1 cellular context compared by ENCODE assay signal in the genomic region with DNA sequence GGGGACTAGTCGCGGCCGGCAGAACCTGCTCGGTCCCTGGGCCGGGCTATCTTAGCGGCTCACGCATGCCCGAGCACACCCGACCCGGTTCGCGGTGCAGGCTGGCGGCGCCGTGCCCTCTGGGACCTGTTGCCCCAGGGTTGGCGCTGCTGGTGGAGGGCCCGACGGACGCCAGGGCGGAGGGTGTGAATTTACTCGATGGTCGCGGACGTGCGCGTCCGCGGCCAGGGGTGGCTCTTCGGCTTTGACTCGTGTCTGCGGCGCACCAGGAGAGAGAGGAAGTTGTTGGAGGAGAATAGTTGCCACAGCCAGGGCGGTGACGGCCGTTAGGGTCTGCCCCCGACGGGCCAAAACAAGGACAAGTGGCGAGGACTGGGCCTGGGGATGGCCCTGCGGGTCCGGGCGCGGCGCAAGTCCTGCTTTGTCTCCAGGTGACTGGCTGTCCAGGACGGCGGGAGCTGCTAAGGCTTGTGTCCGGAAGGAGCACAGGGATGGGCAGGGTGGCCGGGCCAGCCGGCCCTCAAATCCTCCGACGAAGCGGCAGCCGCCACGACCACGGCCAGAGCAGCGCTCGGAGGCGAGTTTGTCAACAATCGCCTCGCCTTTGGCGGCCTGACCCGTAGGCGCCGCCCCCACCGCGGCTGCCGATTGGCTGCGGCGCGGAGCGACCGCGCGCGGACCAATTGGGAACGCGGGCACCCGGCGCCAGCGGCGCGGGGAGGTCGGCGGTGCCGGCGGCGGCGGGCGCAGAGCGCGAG.
TF ChIP-seq lines count a peak whose summit lies in the region.

No MANE protein-coding gene starts in this region.

TF ChIP-seq in K562, 482 proteins besides CTCF, POLR2A, EP300 and RAD21 (continued from another document):
- TF ChIP-seq, protein P1, sequence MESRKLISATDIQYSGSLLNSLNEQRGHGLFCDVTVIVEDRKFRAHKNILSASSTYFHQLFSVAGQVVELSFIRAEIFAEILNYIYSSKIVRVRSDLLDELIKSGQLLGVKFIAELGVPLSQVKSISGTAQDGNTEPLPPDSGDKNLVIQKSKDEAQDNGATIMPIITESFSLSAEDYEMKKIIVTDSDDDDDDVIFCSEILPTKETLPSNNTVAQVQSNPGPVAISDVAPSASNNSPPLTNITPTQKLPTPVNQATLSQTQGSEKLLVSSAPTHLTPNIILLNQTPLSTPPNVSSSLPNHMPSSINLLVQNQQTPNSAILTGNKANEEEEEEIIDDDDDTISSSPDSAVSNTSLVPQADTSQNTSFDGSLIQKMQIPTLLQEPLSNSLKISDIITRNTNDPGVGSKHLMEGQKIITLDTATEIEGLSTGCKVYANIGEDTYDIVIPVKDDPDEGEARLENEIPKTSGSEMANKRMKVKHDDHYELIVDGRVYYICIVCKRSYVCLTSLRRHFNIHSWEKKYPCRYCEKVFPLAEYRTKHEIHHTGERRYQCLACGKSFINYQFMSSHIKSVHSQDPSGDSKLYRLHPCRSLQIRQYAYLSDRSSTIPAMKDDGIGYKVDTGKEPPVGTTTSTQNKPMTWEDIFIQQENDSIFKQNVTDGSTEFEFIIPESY (CRISPR knock-in tag; IDR thresholded peaks at IDR 0.05), result no peak
- TF ChIP-seq CREB1 (IDR thresholded peaks at IDR 0.05) (no peak), CREB1 (CRISPR knock-in tag; IDR thresholded peaks at IDR 0.05) (no peak; the same call in 1 of the 2 replicates), IFI16 (CRISPR knock-in tag; IDR thresholded peaks at IDR 0.05) (no peak), HNRNPH1 (optimal IDR thresholded peaks at IDR 0.05; ENCODE audit: low read depth, low read length) (no peak), SRSF7 (optimal IDR thresholded peaks at IDR 0.05; ENCODE audit: low read depth, low read length) (no peak), CREM (IDR thresholded peaks at IDR 0.05; ENCODE audit: low read depth) (peak; percentile 27; the same call in 1 of the 2 replicates), SMAD3 (CRISPR knock-in tag; conservative IDR thresholded peaks at IDR 0.05) (no peak), HIVEP1 (CRISPR knock-in tag; IDR thresholded peaks at IDR 0.05) (no peak), NBN (IDR thresholded peaks at IDR 0.05; ENCODE audit: low read depth) (0 out of 2 replicates have a peak, but pooled peaks have one; percentile 37), GTF2A2 (tag; IDR thresholded peaks at IDR 0.05) (no peak), NR2C1 (IDR thresholded peaks at IDR 0.05) (no peak), NR2C1 (tag; IDR thresholded peaks at IDR 0.05) (peak; percentile 37; the same call in 1 of the 2 replicates), KAT7 (CRISPR knock-in tag; IDR thresholded peaks at IDR 0.05; ENCODE audit: borderline replicate concordance) (no peak), ZFPM2 (CRISPR knock-in tag; IDR thresholded peaks at IDR 0.05) (no peak), ZNF551 (CRISPR knock-in tag; IDR thresholded peaks at IDR 0.05) (no peak), ZNF232 (CRISPR knock-in tag; IDR thresholded peaks at IDR 0.05) (no peak), GTF2E2 (tag; IDR thresholded peaks at IDR 0.05) (no peak), STAT5A (IDR thresholded peaks at IDR 0.05; ENCODE audit: borderline replicate concordance, low read length) (no peak), ZFP30 (CRISPR knock-in tag; IDR thresholded peaks at IDR 0.05; ENCODE audit: borderline replicate concordance) (no peak), ZNF507 (tag; conservative IDR thresholded peaks at IDR 0.05) (no peak), CBFA2T3 (IDR thresholded peaks at IDR 0.05) (no peak), ZNF830 (CRISPR knock-in tag; IDR thresholded peaks at IDR 0.05) (no peak), ZNF778 (CRISPR knock-in tag; IDR thresholded peaks at IDR 0.05) (no peak), ZNF589 (CRISPR knock-in tag; IDR thresholded peaks at IDR 0.05; ENCODE audit: low read depth) (no peak), SAFB2 (IDR thresholded peaks at IDR 0.05; ENCODE audit: borderline replicate concordance, low read depth, low read length, severe bottlenecking) (no peak), SNIP1 (IDR thresholded peaks at IDR 0.05; ENCODE audit: low read depth) (no peak), ZNF133 (CRISPR knock-in tag; IDR thresholded peaks at IDR 0.05) (no peak), ZBTB7A (IDR thresholded peaks at IDR 0.05; ENCODE audit: borderline replicate concordance, control insufficient read depth, low read depth, low read length) (peak; percentile 32; the same call in 1 of the 2 replicates), SMARCA5 (IDR thresholded peaks at IDR 0.05) (no peak), MTA3 (IDR thresholded peaks at IDR 0.05; ENCODE audit: borderline replicate concordance) (peak; percentile 18; the same call in 1 of the 2 replicates), RUNX1 (IDR thresholded peaks at IDR 0.05; ENCODE audit: low read depth) (no peak), PURB (CRISPR knock-in tag; IDR thresholded peaks at IDR 0.05; ENCODE audit: low read depth) (no peak), KLF13 (tag; IDR thresholded peaks at IDR 0.05; ENCODE audit: borderline replicate concordance, low read depth) (no peak), ZKSCAN1 (IDR thresholded peaks at IDR 0.05; ENCODE audit: low read depth, low read length) (no peak), ZNF644 (tag; IDR thresholded peaks at IDR 0.05; ENCODE audit: low read depth) (no peak)
- TF ChIP-seq, protein P2, sequence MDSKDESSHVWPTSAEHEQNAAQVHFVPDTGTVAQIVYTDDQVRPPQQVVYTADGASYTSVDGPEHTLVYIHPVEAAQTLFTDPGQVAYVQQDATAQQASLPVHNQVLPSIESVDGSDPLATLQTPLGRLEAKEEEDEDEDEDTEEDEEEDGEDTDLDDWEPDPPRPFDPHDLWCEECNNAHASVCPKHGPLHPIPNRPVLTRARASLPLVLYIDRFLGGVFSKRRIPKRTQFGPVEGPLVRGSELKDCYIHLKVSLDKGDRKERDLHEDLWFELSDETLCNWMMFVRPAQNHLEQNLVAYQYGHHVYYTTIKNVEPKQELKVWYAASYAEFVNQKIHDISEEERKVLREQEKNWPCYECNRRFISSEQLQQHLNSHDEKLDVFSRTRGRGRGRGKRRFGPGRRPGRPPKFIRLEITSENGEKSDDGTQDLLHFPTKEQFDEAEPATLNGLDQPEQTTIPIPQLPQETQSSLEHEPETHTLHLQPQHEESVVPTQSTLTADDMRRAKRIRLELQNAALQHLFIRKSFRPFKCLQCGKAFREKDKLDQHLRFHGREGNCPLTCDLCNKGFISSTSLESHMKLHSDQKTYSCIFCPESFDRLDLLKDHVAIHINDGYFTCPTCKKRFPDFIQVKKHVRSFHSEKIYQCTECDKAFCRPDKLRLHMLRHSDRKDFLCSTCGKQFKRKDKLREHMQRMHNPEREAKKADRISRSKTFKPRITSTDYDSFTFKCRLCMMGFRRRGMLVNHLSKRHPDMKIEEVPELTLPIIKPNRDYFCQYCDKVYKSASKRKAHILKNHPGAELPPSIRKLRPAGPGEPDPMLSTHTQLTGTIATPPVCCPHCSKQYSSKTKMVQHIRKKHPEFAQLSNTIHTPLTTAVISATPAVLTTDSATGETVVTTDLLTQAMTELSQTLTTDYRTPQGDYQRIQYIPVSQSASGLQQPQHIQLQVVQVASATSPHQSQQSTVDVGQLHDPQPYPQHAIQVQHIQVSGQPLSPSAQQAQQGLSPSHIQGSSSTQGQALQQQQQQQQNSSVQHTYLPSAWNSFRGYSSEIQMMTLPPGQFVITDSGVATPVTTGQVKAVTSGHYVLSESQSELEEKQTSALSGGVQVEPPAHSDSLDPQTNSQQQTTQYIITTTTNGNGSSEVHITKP (IDR thresholded peaks at IDR 0.05; ENCODE audit: partially characterized antibody), result no peak
- TF ChIP-seq, protein P3, sequence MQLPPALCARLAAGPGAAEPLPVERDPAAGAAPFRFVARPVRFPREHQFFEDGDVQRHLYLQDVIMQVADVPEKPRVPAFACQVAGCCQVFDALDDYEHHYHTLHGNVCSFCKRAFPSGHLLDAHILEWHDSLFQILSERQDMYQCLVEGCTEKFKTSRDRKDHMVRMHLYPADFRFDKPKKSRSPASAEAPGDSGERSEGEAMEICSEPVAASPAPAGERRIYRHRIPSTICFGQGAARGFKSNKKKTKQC (CRISPR knock-in tag; IDR thresholded peaks at IDR 0.05), result no peak; the same call in 1 of the 2 replicates
TF ChIP-seq in K562: peak in this region for 59.
